8 cellular contexts compared by ENCODE assay signal in the genomic region with DNA sequence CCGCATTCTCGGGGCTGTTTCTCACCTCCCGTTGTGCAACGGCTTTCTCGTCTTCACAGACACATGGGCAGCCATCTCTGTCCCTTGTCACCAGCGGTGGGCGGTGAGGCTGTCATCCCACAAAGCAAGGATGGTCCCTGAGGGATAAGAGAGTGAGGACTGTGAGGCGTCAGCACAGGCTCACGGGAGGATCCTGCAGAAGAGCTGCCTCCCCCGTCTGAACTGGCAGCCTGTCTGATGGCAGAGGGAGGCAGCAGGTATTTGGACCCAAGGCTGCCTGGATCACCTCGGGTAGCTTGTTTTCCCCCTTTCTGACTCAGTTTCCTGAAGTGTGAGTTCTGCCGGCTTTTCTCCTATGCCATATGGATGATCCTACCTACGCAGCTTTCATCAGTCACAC.
DNase-seq lines count a peak whose midpoint lies in the region; ATAC-seq and TF ChIP-seq lines count a peak whose summit lies in the region.
"Not testable (repeated sequence)": the region's sequence is repeated elsewhere in the genome, so short reads cannot be mapped to it uniquely, and the experiment has no call there.

No MANE protein-coding gene starts in this region.

- peak overlapping the region; percentile 88 for H2BK20ac ChIP-seq in IMR-90 (ENCODE audit: low read depth, low read length)

- H3K36me3 Mint-ChIP-seq in activated T-cell treated with anti-CD3 and anti-CD28 coated beads, Interleukin-2, amount 50 U/mL, for 24 hours (ENCODE audit: low read depth): peaks cover 22% of the 10 kb centered on the region
- H3K36me3 Mint-ChIP-seq in chondrocyte (ENCODE audit: low read depth); osteocyte (ENCODE audit: unreplicated experiment): not testable (repeated sequence)

- not testable (repeated sequence) for H3K56ac ChIP-seq in IMR-90 (ENCODE audit: extremely low read depth, insufficient read depth, low read length)

- not testable (repeated sequence) for H3K9ac ChIP-seq in IMR-90 (ENCODE audit: low read depth, low read length)

- not testable (repeated sequence) for H3K9me3 Mint-ChIP-seq in activated T-cell treated with anti-CD3 and anti-CD28 coated beads, Interleukin-2, amount 50 U/mL, for 24 hours; chondrocyte (ENCODE audit: low read depth); osteocyte (ENCODE audit: unreplicated experiment)

- not testable (repeated sequence) for H3K27me3 Mint-ChIP-seq in activated T-cell treated with anti-CD3 and anti-CD28 coated beads, Interleukin-2, amount 50 U/mL, for 24 hours; chondrocyte (ENCODE audit: low read depth); osteocyte (ENCODE audit: unreplicated experiment)

- peaks cover 14% of the 10 kb centered on the region for H3K4me1 ChIP-seq in IMR-90 (ENCODE audit: control insufficient read depth, insufficient read depth, low read length)
- not testable (repeated sequence) for H3K4me1 ChIP-seq in testis, uterus

- POLR2A ChIA-PET in IMR-90 (lab: Charles Lee; ENCODE audit: unreplicated experiment): not testable (repeated sequence)

- H4K20me1 ChIP-seq in IMR-90 (ENCODE audit: insufficient read depth, low read length): not testable (repeated sequence)

- CTCF ChIA-PET in IMR-90 (lab: Yijun Ruan, JAX): not testable (repeated sequence)

- peak overlapping the region; percentile 83 for H3K14ac ChIP-seq in IMR-90 (replicated peaks; ENCODE audit: low read depth, low read length)

- not testable (repeated sequence) for DNase-seq in IMR-90
- peak; percentile 13 for DNase-seq in activated T-cell treated with anti-CD3 and anti-CD28 coated beads, Interleukin-2, amount 50 U/mL, for 24 hours
- peak; percentile 65 for DNase-seq in chondrocyte (ENCODE audit: low spot score)
- peak; percentile 41 for DNase-seq in Right ventricle myocardium superior
- peak; percentile 34 for DNase-seq in left lobe of liver (ENCODE audit: low spot score)
- peak; percentile 48 for DNase-seq in osteocyte (ENCODE audit: extremely low spot score, unreplicated experiment)
- peak; percentile 7 for DNase-seq in testis
- peak; percentile 10 to 12 for DNase-seq in uterus

- H2BK15ac ChIP-seq in IMR-90 (ENCODE audit: low read depth, low read length): peak overlapping the region; percentile 79; the same call in 1 of the 3 replicates

- not testable (repeated sequence) for H3K27ac Mint-ChIP-seq in activated T-cell treated with anti-CD3 and anti-CD28 coated beads, Interleukin-2, amount 50 U/mL, for 24 hours; chondrocyte (ENCODE audit: unreplicated experiment); osteocyte (ENCODE audit: unreplicated experiment)

- WGBS in IMR-90 (ENCODE audit: extremely low coverage in 2 of 2, insufficient read length in 1 of 2), 2 experiments: 86% methylated on average over 4 of the region's 13 CpGs; no CpG with 5 or more reads in 1 of the 2 experiments
- 79 to 82% methylated on average over 13 of the region's 13 CpGs for WGBS in testis, 2 donors

- peak overlapping the region; percentile 95 for H4K91ac ChIP-seq in IMR-90 (ENCODE audit: insufficient read depth, low read depth, low read length)

- H3K4me3 Mint-ChIP-seq in activated T-cell treated with anti-CD3 and anti-CD28 coated beads, Interleukin-2, amount 50 U/mL, for 24 hours; chondrocyte (ENCODE audit: unreplicated experiment); osteocyte (ENCODE audit: unreplicated experiment): not testable (repeated sequence)

- H3K18ac ChIP-seq in IMR-90 (ENCODE audit: low read depth, low read length): peak overlapping the region; percentile 97

- peak overlapping the region; percentile 96 for H2AK5ac ChIP-seq in IMR-90 (ENCODE audit: low read depth, low read length)

- in situ Hi-C loops in IMR-90 (cut with MboI; ENCODE audit: low sequenced_read_pairs): not testable (repeated sequence)

- not testable (repeated sequence) for TF ChIP-seq CTCF in IMR-90 (conservative IDR thresholded peaks at IDR 0.05; ENCODE audit: low read depth, low read length); chondrocyte (IDR thresholded peaks at IDR 0.05); osteocyte (IDR thresholded peaks at IDR 0.05); testis (IDR thresholded peaks at IDR 0.05); uterus (IDR thresholded peaks at IDR 0.05)

- not testable (repeated sequence) for H2AFZ ChIP-seq in IMR-90 (replicated peaks; ENCODE audit: low read length, poor library complexity)

- TF ChIP-seq RAD21 in IMR-90 (IDR thresholded peaks at IDR 0.05; ENCODE audit: low read length): not testable (repeated sequence)

- H4K5ac ChIP-seq in IMR-90 (ENCODE audit: low read depth, low read length): peak overlapping the region; percentile 99

- not testable (repeated sequence) for TF ChIP-seq POLR2A in IMR-90 (IDR thresholded peaks at IDR 0.05; ENCODE audit: low read depth, low read length); testis (IDR thresholded peaks at IDR 0.05); uterus (IDR thresholded peaks at IDR 0.05)

- peak overlapping the region; percentile 89 for H2BK120ac ChIP-seq in IMR-90 (ENCODE audit: low read depth, low read length)

- not testable (repeated sequence) for ATAC-seq in IMR-90 (ENCODE audit: low read depth); Right ventricle myocardium superior (ENCODE audit: poor library complexity); left lobe of liver

- H3K79me1 ChIP-seq in IMR-90 (ENCODE audit: low read depth in 1 of 2, low read length in 2 of 2): peaks cover 3 to 16% of the 10 kb centered on the region in 2 experiments; a peak in 3 of 4 replicates

- not testable (repeated sequence) for H3K4me1 Mint-ChIP-seq in activated T-cell treated with anti-CD3 and anti-CD28 coated beads, Interleukin-2, amount 50 U/mL, for 24 hours (ENCODE audit: low read depth)
- H3K4me1 Mint-ChIP-seq in chondrocyte (ENCODE audit: low read depth) (peaks cover 14% of the 10 kb centered on the region), osteocyte (ENCODE audit: unreplicated experiment) (peaks cover 12% of the 10 kb centered on the region)

- intact Hi-C loops in IMR-90 (cut with micrococcal nuclease); Right ventricle myocardium superior (cut with DNase I); testis (cut with DNase I; ENCODE audit: low total_unique reads); uterus (cut with DNase I; ENCODE audit: low total_unique reads): not testable (repeated sequence)

- dilution Hi-C loops in IMR-90 (cut with HindIII; ENCODE audit: low sequenced_read_pairs, unreplicated experiment): not testable (repeated sequence)

- not testable (repeated sequence) for H3K4me2 ChIP-seq in IMR-90 (ENCODE audit: low read depth, low read length)

- H3K4me3 ChIP-seq in IMR-90 (ENCODE audit: insufficient read depth, low read depth, low read length); testis; uterus: not testable (repeated sequence)

- not testable (repeated sequence) for H3K27me3 ChIP-seq in IMR-90 (ENCODE audit: control insufficient read depth, insufficient read depth, low read length); testis; uterus

- not testable (repeated sequence) for H3K36me3 ChIP-seq in IMR-90 (ENCODE audit: control insufficient read depth, insufficient read depth, low read length); testis (ENCODE audit: low read depth, missing control alignments); uterus

- H3K4ac ChIP-seq in IMR-90 (ENCODE audit: low read depth, low read length): peak overlapping the region; percentile 95

- BruUV-seq in IMR-90 (replicated peaks; lab: Mats Ljungman, UMichigan): not testable (repeated sequence)

- H3K9me1 ChIP-seq in IMR-90 (ENCODE audit: insufficient read depth, low read length): peaks cover 22% of the 10 kb centered on the region

- peak overlapping the region; percentile 99 for H3K27ac ChIP-seq in IMR-90 (ENCODE audit: insufficient read depth, low read length)
- not testable (repeated sequence) for H3K27ac ChIP-seq in testis, uterus

- H4K8ac ChIP-seq in IMR-90 (ENCODE audit: low read depth in 2 of 2, low read length in 2 of 2): peak overlapping the region; percentile 56 to 81; a peak in 2 of 4 replicates

- H2BK5ac ChIP-seq in IMR-90 (ENCODE audit: low read depth, low read length, poor library complexity, severe bottlenecking): peak overlapping the region; percentile 78

- H3K23ac ChIP-seq in IMR-90 (ENCODE audit: low read depth, low read length): not testable (repeated sequence)

- H2AK9ac ChIP-seq in IMR-90 (replicated peaks; ENCODE audit: low read depth, low read length, poor library complexity): not testable (repeated sequence)

- H3K9me3 ChIP-seq in IMR-90 (ENCODE audit: control insufficient read depth, insufficient read depth, low read length); testis; uterus: not testable (repeated sequence)
